ENCODE assay signal across 17 cellular contexts in the genomic region with DNA sequence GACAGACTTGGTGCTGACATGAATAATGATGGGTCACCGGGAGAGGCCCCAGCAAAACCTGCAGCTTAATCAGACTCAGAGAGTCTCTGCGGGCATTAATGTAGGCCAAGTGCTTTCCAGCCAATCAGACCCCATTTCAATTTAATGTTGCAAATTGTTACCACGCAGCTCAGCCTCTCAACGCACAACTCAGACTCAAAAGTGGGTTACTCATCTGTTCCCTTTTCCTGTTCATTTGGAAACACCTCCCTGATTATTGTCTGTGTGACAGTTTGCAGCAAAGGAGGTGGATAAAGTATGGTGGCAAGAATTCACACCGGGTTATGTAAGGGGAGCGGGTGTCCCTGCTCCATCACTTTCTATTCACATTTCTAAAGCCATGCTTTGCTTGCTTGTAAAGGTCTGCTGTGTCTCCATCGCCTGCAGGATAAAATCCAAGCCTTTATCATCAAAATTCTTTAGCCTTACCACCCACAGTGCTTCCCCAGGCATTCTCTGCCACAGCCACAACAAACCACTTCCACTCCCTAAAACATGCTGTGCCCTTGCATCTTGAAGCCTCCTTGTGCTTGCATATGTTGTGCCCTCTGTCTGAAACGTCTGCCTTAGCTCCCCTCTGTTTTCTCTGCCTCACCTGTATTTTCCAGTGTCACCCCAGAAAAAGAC.
"Had no signal": no experiment of that assay in that cellular context is flagged by ENCODE, and none has a peak within 500 bp of the region (broad histone marks: within the 10 kb centered on the region; RNA-seq: fewer than 3 reads in every experiment).

No MANE protein-coding gene starts in this region.

- H3K4me3 Mint-ChIP-seq: activated naive CD4-positive, alpha-beta T cell treated with anti-CD3 and anti-CD28 coated beads, Interleukin-2, amount 50 U/mL, for 24 hours; dendritic cell treated with granulocyte-macrophage colony-stimulating factor and Interleukin-4, amounts not matched to agents 40 ng/mL and 50 ng/mL, for 4 days; memory B cell; naive thymus-derived CD4-positive, alpha-beta T cell; stimulated activated effector memory CD8-positive, alpha-beta T cell treated with anti-CD3 and anti-CD28 coated beads, Interleukin-12 subunit alpha, Interleukin-12 subunit beta, amount 100 ng/mL, for 72 hours; type B pancreatic cell had no signal

- DNase-seq: activated CD4-positive, alpha-beta T cell treated with anti-CD3 and anti-CD28 coated beads, Interleukin-2, amount 50 U/mL, for 1 hour; activated CD8-positive, alpha-beta memory T cell treated with anti-CD3 and anti-CD28 coated beads, Interleukin-2, amount 50 U/mL, for 48 hours; activated effector memory CD4-positive, alpha-beta T cell treated with anti-CD3 and anti-CD28 coated beads, Interleukin-2, amount 50 U/mL, for 16 hours; activated T-cell treated with anti-CD3 and anti-CD28 coated beads, Interleukin-2, amount 50 U/mL, for 48 hours; effector CD8-positive, alpha-beta T cell; esophagus squamous epithelium; naive thymus-derived CD4-positive, alpha-beta T cell; pancreas; sigmoid colon; stimulated activated CD4-positive, alpha-beta T cell treated with anti-CD3 and anti-CD28 coated beads, Interleukin-4, amount 100 ng/mL, for 24 hours; stomach; T-helper 9 cell had no signal

- H3K36me3 Mint-ChIP-seq: activated naive CD4-positive, alpha-beta T cell treated with anti-CD3 and anti-CD28 coated beads, Interleukin-2, amount 50 U/mL, for 24 hours; memory B cell; naive thymus-derived CD4-positive, alpha-beta T cell; stimulated activated effector memory CD8-positive, alpha-beta T cell treated with anti-CD3 and anti-CD28 coated beads, Interleukin-12 subunit alpha, Interleukin-12 subunit beta, amount 100 ng/mL, for 72 hours; type B pancreatic cell had no signal

- H3K9me3 Mint-ChIP-seq: activated naive CD4-positive, alpha-beta T cell treated with anti-CD3 and anti-CD28 coated beads, Interleukin-2, amount 50 U/mL, for 24 hours; dendritic cell treated with granulocyte-macrophage colony-stimulating factor and Interleukin-4, amounts not matched to agents 40 ng/mL and 50 ng/mL, for 4 days; type B pancreatic cell had no signal

- H3K27ac Mint-ChIP-seq: activated naive CD4-positive, alpha-beta T cell treated with anti-CD3 and anti-CD28 coated beads, Interleukin-2, amount 50 U/mL, for 24 hours; dendritic cell treated with granulocyte-macrophage colony-stimulating factor and Interleukin-4, amounts not matched to agents 40 ng/mL and 50 ng/mL, for 4 days; memory B cell; naive thymus-derived CD4-positive, alpha-beta T cell; stimulated activated effector memory CD8-positive, alpha-beta T cell treated with anti-CD3 and anti-CD28 coated beads, Interleukin-12 subunit alpha, Interleukin-12 subunit beta, amount 100 ng/mL, for 72 hours; type B pancreatic cell had no signal

- H3K27me3 Mint-ChIP-seq: dendritic cell treated with granulocyte-macrophage colony-stimulating factor and Interleukin-4, amounts not matched to agents 40 ng/mL and 50 ng/mL, for 4 days; naive thymus-derived CD4-positive, alpha-beta T cell had no signal

- H3K4me1 Mint-ChIP-seq: activated naive CD4-positive, alpha-beta T cell treated with anti-CD3 and anti-CD28 coated beads, Interleukin-2, amount 50 U/mL, for 24 hours; memory B cell; naive thymus-derived CD4-positive, alpha-beta T cell; stimulated activated effector memory CD8-positive, alpha-beta T cell treated with anti-CD3 and anti-CD28 coated beads, Interleukin-12 subunit alpha, Interleukin-12 subunit beta, amount 100 ng/mL, for 72 hours had no signal
